ENCODE assay signal across 1 cellular context in the genomic region with DNA sequence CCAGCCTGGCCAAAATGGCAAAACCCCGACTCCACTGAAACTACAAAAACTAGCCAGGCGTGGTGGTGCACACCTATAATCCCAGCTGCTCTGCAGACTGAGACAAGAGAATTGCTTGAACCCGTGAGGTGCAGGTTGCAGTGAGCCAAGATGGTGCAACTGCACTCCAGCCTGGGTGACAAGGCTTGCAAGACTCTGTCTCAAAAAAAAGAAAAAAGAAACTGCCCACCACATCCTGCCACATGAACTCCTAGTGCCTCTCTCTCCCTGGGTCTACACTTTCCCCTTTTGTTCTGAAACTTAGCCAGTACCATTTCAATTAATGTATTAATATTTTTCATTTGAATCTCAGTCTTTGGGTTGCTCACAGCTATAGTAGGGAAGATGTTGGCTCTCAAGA.
TF ChIP-seq lines count a peak whose summit lies in the region.

No MANE protein-coding gene starts in this region.

TF ChIP-seq in IMR-90, 13 proteins besides CTCF, POLR2A, EP300 and RAD21:
- TF ChIP-seq MAZ (IDR thresholded peaks at IDR 0.05; ENCODE audit: borderline replicate concordance, low read depth, low read length) = no peak
- TF ChIP-seq CEBPB (IDR thresholded peaks at IDR 0.05; ENCODE audit: low read depth, low read length) = no peak
- TF ChIP-seq BHLHE40 (IDR thresholded peaks at IDR 0.05; ENCODE audit: low read depth, low read length) = no peak
- no peak for TF ChIP-seq RCOR1 (IDR thresholded peaks at IDR 0.05; ENCODE audit: insufficient replicate concordance, low read length)
- TF ChIP-seq SMC3 (IDR thresholded peaks at IDR 0.05; ENCODE audit: low read depth, low read length) = no peak
- no peak for TF ChIP-seq NFE2L2 (IDR thresholded peaks at IDR 0.05; ENCODE audit: low read depth, low read length)
TF ChIP-seq in IMR-90: peak in this region for 0.
